ENCODE assay signal across 14 cellular contexts in genomic region chr7:91168766-91169518, GRCh38.
DNase-seq lines count a peak whose midpoint lies in the region; TF ChIP-seq lines count a peak whose summit lies in the region.
"Had no signal": no experiment of that assay in that cellular context is flagged by ENCODE, and none has a peak within 500 bp of the region (broad histone marks: within the 10 kb centered on the region; RNA-seq: fewer than 3 reads in every experiment).

No MANE protein-coding gene starts in this region.

- no peak overlapping the region for H3K27ac Mint-ChIP-seq in activated T-cell treated with anti-CD3 and anti-CD28 coated beads, Interleukin-2, amount 50 U/mL, for 24 hours
- H3K27ac Mint-ChIP-seq: activated naive CD8-positive, alpha-beta T cell treated with anti-CD3 and anti-CD28 coated beads, Interleukin-2, amount 10 ng/mL, durations not matched to agents 7 days and 5 days had no signal

- no peaks in the 10 kb centered on the region for H3K27me3 Mint-ChIP-seq in activated T-cell treated with anti-CD3 and anti-CD28 coated beads, Interleukin-2, amount 50 U/mL, for 24 hours
- H3K27me3 Mint-ChIP-seq: activated naive CD8-positive, alpha-beta T cell treated with anti-CD3 and anti-CD28 coated beads, Interleukin-2, amount 10 ng/mL, durations not matched to agents 7 days and 5 days had no signal

- no peaks in the 10 kb centered on the region for H3K9me3 Mint-ChIP-seq in activated T-cell treated with anti-CD3 and anti-CD28 coated beads, Interleukin-2, amount 50 U/mL, for 24 hours
- H3K9me3 Mint-ChIP-seq: activated naive CD8-positive, alpha-beta T cell treated with anti-CD3 and anti-CD28 coated beads, Interleukin-2, amount 10 ng/mL, durations not matched to agents 7 days and 5 days; activated T-cell treated with anti-CD3 and anti-CD28 coated beads, Interleukin-2, amount 50 U/mL, for 4 hours had no signal

- H3K4me1 Mint-ChIP-seq in activated T-cell treated with anti-CD3 and anti-CD28 coated beads, Interleukin-2, amount 50 U/mL, for 24 hours (ENCODE audit: low read depth), result no peaks in the 10 kb centered on the region
- H3K4me1 Mint-ChIP-seq: activated naive CD8-positive, alpha-beta T cell treated with anti-CD3 and anti-CD28 coated beads, Interleukin-2, amount 10 ng/mL, durations not matched to agents 7 days and 5 days had no signal

- no peak overlapping the region for H3K4me3 Mint-ChIP-seq in activated T-cell treated with anti-CD3 and anti-CD28 coated beads, Interleukin-2, amount 50 U/mL, for 24 hours
- H3K4me3 Mint-ChIP-seq: activated naive CD8-positive, alpha-beta T cell treated with anti-CD3 and anti-CD28 coated beads, Interleukin-2, amount 10 ng/mL, durations not matched to agents 7 days and 5 days; activated T-cell treated with anti-CD3 and anti-CD28 coated beads, Interleukin-2, amount 50 U/mL, for 4 hours had no signal

- TF ChIP-seq CTCF in astrocyte of the spinal cord (IDR thresholded peaks at IDR 0.05; ENCODE audit: low read depth, low read length), result no peak

- DNase-seq in AG08395 (ENCODE audit: low spot score), result peak; percentile 21
- DNase-seq in NCI-H1092 (lab: John Stamatoyannopoulos, UW), result peak; percentile 31
- peak; percentile 46 for DNase-seq in astrocyte of the spinal cord (ENCODE audit: low read depth, low spot score)
- DNase-seq in myocyte (ENCODE audit: low read depth), result peak; percentile 93
- DNase-seq in NCI-H1694 treated with DMSO at 0.1 percent for 48 hours (lab: John Stamatoyannopoulos, UW), result no peak
- DNase-seq in cerebellar cortex (ENCODE audit: low spot score), result no peak
- no peak for DNase-seq in DMS79 treated with DMSO at 0.1 percent for 48 hours (lab: John Stamatoyannopoulos, UW)
- no peak for DNase-seq in activated T-cell treated with anti-CD3 and anti-CD28 coated beads, Interleukin-2, amount 50 U/mL, for 24 hours
- DNase-seq: activated naive CD8-positive, alpha-beta T cell treated with anti-CD3 and anti-CD28 coated beads, Interleukin-2, amount 10 ng/mL, durations not matched to agents 7 days and 5 days; activated T-cell treated with anti-CD3 and anti-CD28 coated beads, Interleukin-2, amount 50 U/mL, for 4 hours; Caco-2; colonic mucosa; NCI-H510A had no signal

- in situ Hi-C loops in astrocyte of the spinal cord (cut with HindIII; ENCODE audit: low sequenced_read_pairs), result no loop called here

- H3K36me3 Mint-ChIP-seq in activated T-cell treated with anti-CD3 and anti-CD28 coated beads, Interleukin-2, amount 50 U/mL, for 24 hours (ENCODE audit: low read depth), result no peaks in the 10 kb centered on the region
- H3K36me3 Mint-ChIP-seq: activated naive CD8-positive, alpha-beta T cell treated with anti-CD3 and anti-CD28 coated beads, Interleukin-2, amount 10 ng/mL, durations not matched to agents 7 days and 5 days had no signal

- no peak overlapping the region for H3K4me3 ChIP-seq in astrocyte of the spinal cord (ENCODE audit: low read depth, low read length)
- H3K4me3 ChIP-seq: colonic mucosa, prostate gland had no signal

Comparison
In these comparisons a context has a peak if more than half of its experiments do, and no peak if none do; other contexts are left out.
1. DNase-seq: peak in AG08395 (single experiment), NCI-H1092 (single experiment), astrocyte of the spinal cord (single experiment) and myocyte (single experiment); none in NCI-H1694 treated with DMSO at 0.1 percent for 48 hours (single experiment), cerebellar cortex (single experiment), DMS79 treated with DMSO at 0.1 percent for 48 hours (single experiment) and activated T-cell treated with anti-CD3 and anti-CD28 coated beads, Interleukin-2, amount 50 U/mL, for 24 hours (single experiment).